Comparison of ENCODE assay signal across 24 cellular contexts in genomic region chr7:66418537-66418936, GRCh38.
"Had no signal": no experiment of that assay in that cellular context is flagged by ENCODE, and none has a peak within 500 bp of the region (broad histone marks: within the 10 kb centered on the region; RNA-seq: fewer than 3 reads in every experiment).

No MANE protein-coding gene starts in this region.

- DNase-seq: activated CD4-positive, alpha-beta T cell treated with anti-CD3 and anti-CD28 coated beads for 4 hours; activated CD4-positive, alpha-beta T cell treated with anti-CD3 and anti-CD28 coated beads, Interleukin-2, amount 50 U/mL, for 48 hours; activated CD4-positive, CD25-positive, alpha-beta regulatory T cell; activated naive CD4-positive, alpha-beta T cell treated with Interleukin-2 at 50 U/mL for 16 hours; activated naive CD8-positive, alpha-beta T cell treated with anti-CD3 and anti-CD28 coated beads for 36 hours; activated T-cell treated with anti-CD3 and anti-CD28 coated beads, Interleukin-2, amount 50 U/mL, for 48 hours; colonic mucosa; esophagus squamous epithelium; gastrocnemius medialis; hippocampal formation; kidney glomerular epithelial cell; left ventricle myocardium superior; mammary epithelial cell; natural killer cell; pancreas; psoas muscle; stimulated activated CD4-positive, alpha-beta T cell treated with anti-CD3 and anti-CD28 coated beads, Interleukin-12 subunit alpha, Interleukin-12 subunit beta, amount 100 ng/mL, for 4 hours; stimulated activated CD4-positive, alpha-beta T cell treated with anti-CD3 and anti-CD28 coated beads, Interleukin-4, amount 100 ng/mL, for 4 hours; stimulated activated naive CD8-positive, alpha-beta T cell treated with anti-CD3 and anti-CD28 coated beads, Interleukin-15, Interleukin-2, amounts not matched to agents 100 U/mL and 50 U/mL, for 24 hours; T1000; upper lobe of left lung had no signal

- H3K27me3 ChIP-seq: colonic mucosa, esophagus squamous epithelium, gastrocnemius medialis, pancreas, right atrium auricular region, upper lobe of left lung had no signal

- H3K9me3 Mint-ChIP-seq: activated naive CD8-positive, alpha-beta T cell treated with anti-CD3 and anti-CD28 coated beads for 36 hours; mesothelial cell of epicardium; natural killer cell had no signal

- H3K27me3 Mint-ChIP-seq: activated naive CD8-positive, alpha-beta T cell treated with anti-CD3 and anti-CD28 coated beads for 36 hours had no signal

- H3K36me3 Mint-ChIP-seq: activated naive CD8-positive, alpha-beta T cell treated with anti-CD3 and anti-CD28 coated beads for 36 hours; natural killer cell had no signal

- ATAC-seq: gastrocnemius medialis; left ventricle myocardium superior; natural killer cell; pancreas; psoas muscle; stimulated activated naive CD8-positive, alpha-beta T cell treated with anti-CD3 and anti-CD28 coated beads, Interleukin-15, Interleukin-2, amounts not matched to agents 100 U/mL and 50 U/mL, for 24 hours had no signal

- H3K4me3 ChIP-seq: colonic mucosa, esophagus squamous epithelium, gastrocnemius medialis, pancreas, psoas muscle, right atrium auricular region, upper lobe of left lung had no signal

- H3K9me3 ChIP-seq: colonic mucosa, esophagus squamous epithelium, gastrocnemius medialis, pancreas, psoas muscle, right atrium auricular region, upper lobe of left lung had no signal

- H3K36me3 ChIP-seq: colonic mucosa, gastrocnemius medialis, pancreas, right atrium auricular region, upper lobe of left lung had no signal

- H3K27ac Mint-ChIP-seq: activated naive CD8-positive, alpha-beta T cell treated with anti-CD3 and anti-CD28 coated beads for 36 hours; mesothelial cell of epicardium; natural killer cell had no signal

- H3K27ac ChIP-seq: colonic mucosa, esophagus squamous epithelium, gastrocnemius medialis, pancreas, psoas muscle, right atrium auricular region, upper lobe of left lung had no signal

- H3K4me3 Mint-ChIP-seq: activated naive CD8-positive, alpha-beta T cell treated with anti-CD3 and anti-CD28 coated beads for 36 hours; mesothelial cell of epicardium; natural killer cell had no signal

- FAIRE-seq: bronchial epithelial cell, pancreas had no signal
